Comparison of ENCODE assay signal across 8 cellular contexts in the genomic region with DNA sequence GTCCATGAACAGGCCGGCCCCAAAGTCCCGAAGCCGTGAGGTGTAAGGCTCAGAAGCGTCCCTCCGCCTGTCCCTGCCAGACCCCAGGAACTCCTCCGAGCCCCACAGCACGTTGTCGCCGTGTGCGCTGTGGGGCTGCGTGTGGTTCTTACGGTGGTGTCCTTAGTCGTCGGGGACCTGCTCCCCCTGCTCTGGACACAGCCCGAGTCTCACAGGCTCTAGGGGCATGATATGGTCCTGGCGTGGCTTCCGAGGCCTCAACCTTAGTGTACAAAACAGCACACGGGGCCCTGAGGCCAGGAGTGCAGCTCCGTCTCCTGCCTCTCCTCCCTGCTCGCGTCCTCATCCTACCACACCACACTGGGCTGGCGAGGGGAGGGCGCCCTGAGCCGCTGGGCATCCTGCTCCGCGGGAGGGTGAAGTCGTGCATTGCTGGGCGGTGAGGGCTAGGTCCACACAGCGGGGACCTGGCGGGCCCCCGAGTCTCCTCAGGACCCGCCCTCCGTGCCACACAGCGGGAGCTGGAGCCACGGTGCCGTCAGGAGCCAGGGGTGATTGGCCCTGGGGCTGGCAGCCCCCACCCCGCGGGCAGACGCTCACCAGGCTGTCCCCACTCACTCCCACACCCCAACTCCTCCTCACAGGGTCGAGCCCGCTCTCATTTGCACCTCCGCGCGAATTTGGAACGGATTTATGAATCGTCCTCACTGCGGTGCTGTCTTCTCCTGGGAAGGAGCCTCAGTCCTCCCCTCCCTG. TPM values are rescaled to one million over a fixed set of nuclear protein-coding genes. Genes with fewer than 3 reads are reported as not detected.
DNase-seq lines count a peak whose midpoint lies in the region; ATAC-seq and TF ChIP-seq lines count a peak whose summit lies in the region.

No MANE protein-coding gene starts in this region.

- WGBS in upper lobe of left lung, 2 donors: 33 to 58% methylated on average over 10 to 32 of the region's 47 CpGs

- peaks cover 26 to 54% (median 49%) of the 10 kb centered on the region in 4 donors for H3K4me1 ChIP-seq in upper lobe of left lung

- TF ChIP-seq POLR2A in upper lobe of left lung (IDR thresholded peaks at IDR 0.05): no peak

- TF ChIP-seq EP300 in upper lobe of left lung (IDR thresholded peaks at IDR 0.05): no peak

- H3K27ac Mint-ChIP-seq in activated naive CD4-positive, alpha-beta T cell treated with anti-CD3 and anti-CD28 coated beads, Interleukin-2, amount 50 U/mL, for 24 hours: no peak overlapping the region
- peak overlapping the region; percentile 33 for H3K27ac Mint-ChIP-seq in activated T-helper 2 cell treated with anti-CD3 and anti-CD28 coated beads, Interferon-gamma antibody, Interleukin-2, Interleukin-4, amounts not matched to agents 10 μg/mL and 5 μg/mL and 100 μg/mL, durations not matched to agents 14 hours and 24 hours and 36 hours

- no peaks in the 10 kb centered on the region for H3K36me3 ChIP-seq in upper lobe of left lung

- intact Hi-C loops in activated T-helper 2 cell treated with anti-CD3 and anti-CD28 coated beads, Interferon-gamma antibody, Interleukin-2, Interleukin-4, amounts not matched to agents 10 μg/mL and 5 μg/mL and 100 μg/mL, durations not matched to agents 14 hours and 24 hours and 36 hours (cut with micrococcal nuclease): loop anchor here (5.0 kb wide), 1 partner anchor 94 kb away; a partner anchor contains a TSS

- H3K4me3 ChIP-seq in upper lobe of left lung: peak overlapping the region in 3 of 4 donors; percentile 76 to 100 (median 99)

- H3K9me3 ChIP-seq in upper lobe of left lung: no peaks in the 10 kb centered on the region

- ATAC-seq in upper lobe of left lung (ENCODE audit: low FRiP score in 2 of 2) (no peak), GM21390 (IDR thresholded peaks at IDR 0.05; ENCODE audit: unreplicated experiment) (no peak), HG02623 (IDR thresholded peaks at IDR 0.05; ENCODE audit: unreplicated experiment) (no peak)

- no peaks in the 10 kb centered on the region for H3K9me3 Mint-ChIP-seq in activated naive CD4-positive, alpha-beta T cell treated with anti-CD3 and anti-CD28 coated beads, Interleukin-2, amount 50 U/mL, for 24 hours
- H3K9me3 Mint-ChIP-seq in activated T-helper 2 cell treated with anti-CD3 and anti-CD28 coated beads, Interferon-gamma antibody, Interleukin-2, Interleukin-4, amounts not matched to agents 10 μg/mL and 5 μg/mL and 100 μg/mL, durations not matched to agents 14 hours and 24 hours and 36 hours: no peaks in the 10 kb centered on the region

- peaks cover 19% of the 10 kb centered on the region for H3K4me1 Mint-ChIP-seq in activated naive CD4-positive, alpha-beta T cell treated with anti-CD3 and anti-CD28 coated beads, Interleukin-2, amount 50 U/mL, for 24 hours
- H3K4me1 Mint-ChIP-seq in activated T-helper 2 cell treated with anti-CD3 and anti-CD28 coated beads, Interferon-gamma antibody, Interleukin-2, Interleukin-4, amounts not matched to agents 10 μg/mL and 5 μg/mL and 100 μg/mL, durations not matched to agents 14 hours and 24 hours and 36 hours (ENCODE audit: low read depth): peaks cover 14% of the 10 kb centered on the region

- no peak for DNase-seq in activated naive CD4-positive, alpha-beta T cell (lab: John Stamatoyannopoulos, UW)
- DNase-seq in activated T-helper 2 cell treated with anti-CD3 and anti-CD28 coated beads, Interferon-gamma antibody, Interleukin-2, Interleukin-4, amounts not matched to agents 10 μg/mL and 5 μg/mL and 100 μg/mL, durations not matched to agents 14 hours and 24 hours and 36 hours (ENCODE audit: low spot score): no peak
- peak; percentile 23 for DNase-seq in kidney tubule cell (ENCODE audit: low spot score)
- peak in 1 of 2 donors; percentile 82 for DNase-seq in upper lobe of left lung
- no peak for DNase-seq in activated naive CD4-positive, alpha-beta T cell treated with anti-CD3 and anti-CD28 coated beads, Interleukin-2, amount 50 U/mL, for 16 hours

- H3K27me3 Mint-ChIP-seq in activated naive CD4-positive, alpha-beta T cell treated with anti-CD3 and anti-CD28 coated beads, Interleukin-2, amount 50 U/mL, for 24 hours: peaks cover 3% of the 10 kb centered on the region
- H3K27me3 Mint-ChIP-seq in activated T-helper 2 cell treated with anti-CD3 and anti-CD28 coated beads, Interferon-gamma antibody, Interleukin-2, Interleukin-4, amounts not matched to agents 10 μg/mL and 5 μg/mL and 100 μg/mL, durations not matched to agents 14 hours and 24 hours and 36 hours (ENCODE audit: low read depth): peaks cover 2% of the 10 kb centered on the region

- no peaks in the 10 kb centered on the region for H3K36me3 Mint-ChIP-seq in activated naive CD4-positive, alpha-beta T cell treated with anti-CD3 and anti-CD28 coated beads, Interleukin-2, amount 50 U/mL, for 24 hours
- peaks cover 8% of the 10 kb centered on the region for H3K36me3 Mint-ChIP-seq in activated T-helper 2 cell treated with anti-CD3 and anti-CD28 coated beads, Interferon-gamma antibody, Interleukin-2, Interleukin-4, amounts not matched to agents 10 μg/mL and 5 μg/mL and 100 μg/mL, durations not matched to agents 14 hours and 24 hours and 36 hours (ENCODE audit: low read depth)

- peaks cover 0 to 10% (median 1%) of the 10 kb centered on the region in 4 donors for H3K27me3 ChIP-seq in upper lobe of left lung

- H3K4me3 Mint-ChIP-seq in activated naive CD4-positive, alpha-beta T cell treated with anti-CD3 and anti-CD28 coated beads, Interleukin-2, amount 50 U/mL, for 24 hours: peak overlapping the region; percentile 74
- H3K4me3 Mint-ChIP-seq in activated T-helper 2 cell treated with anti-CD3 and anti-CD28 coated beads, Interferon-gamma antibody, Interleukin-2, Interleukin-4, amounts not matched to agents 10 μg/mL and 5 μg/mL and 100 μg/mL, durations not matched to agents 14 hours and 24 hours and 36 hours (ENCODE audit: low read depth): peak overlapping the region; percentile 65

- no peak for TF ChIP-seq CTCF in upper lobe of left lung (IDR thresholded peaks at IDR 0.05)

- peak overlapping the region in 1 of 4 donors; percentile 99 for H3K27ac ChIP-seq in upper lobe of left lung

RNA-seq across cellular contexts. Expression of a gene that starts 1.1 kb away (rescaled TPM):
- total RNA-seq in activated T-helper 2 cell treated with anti-CD3 and anti-CD28 coated beads, Interferon-gamma antibody, Interleukin-2, Interleukin-4, amounts not matched to agents 10 μg/mL and 5 μg/mL and 100 μg/mL, durations not matched to agents 14 hours and 24 hours and 36 hours: 30.3 and 31.8 TPM in 2 replicates
- total RNA-seq in upper lobe of left lung: 10 to 100 TPM; 23.0 to 46.4 (median 28.8) TPM

RNA-seq across cellular contexts. Expression of a gene that starts 8.4 kb away (rescaled TPM):
- 99.9 and 105 TPM in 2 replicates for total RNA-seq in activated T-helper 2 cell treated with anti-CD3 and anti-CD28 coated beads, Interferon-gamma antibody, Interleukin-2, Interleukin-4, amounts not matched to agents 10 μg/mL and 5 μg/mL and 100 μg/mL, durations not matched to agents 14 hours and 24 hours and 36 hours
- total RNA-seq in upper lobe of left lung: 10 to 100 TPM in 4 of 6 donors, 1 to 10 TPM in 2; 8.4 to 42.4 (median 14.6) TPM

RNA-seq across cellular contexts. Expression of a gene that starts 10.7 kb away (rescaled TPM):
- 50.2 and 55.7 TPM in 2 replicates for total RNA-seq in activated T-helper 2 cell treated with anti-CD3 and anti-CD28 coated beads, Interferon-gamma antibody, Interleukin-2, Interleukin-4, amounts not matched to agents 10 μg/mL and 5 μg/mL and 100 μg/mL, durations not matched to agents 14 hours and 24 hours and 36 hours
- total RNA-seq in upper lobe of left lung: 10 to 100 TPM; 35.7 to 87.0 (median 39.7) TPM

RNA-seq across cellular contexts. Expression of a gene that starts 17.5 kb away (rescaled TPM):
- 51.5 and 51.7 TPM in 2 replicates for total RNA-seq in activated T-helper 2 cell treated with anti-CD3 and anti-CD28 coated beads, Interferon-gamma antibody, Interleukin-2, Interleukin-4, amounts not matched to agents 10 μg/mL and 5 μg/mL and 100 μg/mL, durations not matched to agents 14 hours and 24 hours and 36 hours
- total RNA-seq in upper lobe of left lung: 10 to 100 TPM; 29.1 to 63.1 (median 52.2) TPM

RNA-seq across cellular contexts. Expression of a gene that starts 18.4 kb away (rescaled TPM):
- not detected in 2 replicates for total RNA-seq in activated T-helper 2 cell treated with anti-CD3 and anti-CD28 coated beads, Interferon-gamma antibody, Interleukin-2, Interleukin-4, amounts not matched to agents 10 μg/mL and 5 μg/mL and 100 μg/mL, durations not matched to agents 14 hours and 24 hours and 36 hours
- not detected for total RNA-seq in upper lobe of left lung
